In the genomic region with DNA sequence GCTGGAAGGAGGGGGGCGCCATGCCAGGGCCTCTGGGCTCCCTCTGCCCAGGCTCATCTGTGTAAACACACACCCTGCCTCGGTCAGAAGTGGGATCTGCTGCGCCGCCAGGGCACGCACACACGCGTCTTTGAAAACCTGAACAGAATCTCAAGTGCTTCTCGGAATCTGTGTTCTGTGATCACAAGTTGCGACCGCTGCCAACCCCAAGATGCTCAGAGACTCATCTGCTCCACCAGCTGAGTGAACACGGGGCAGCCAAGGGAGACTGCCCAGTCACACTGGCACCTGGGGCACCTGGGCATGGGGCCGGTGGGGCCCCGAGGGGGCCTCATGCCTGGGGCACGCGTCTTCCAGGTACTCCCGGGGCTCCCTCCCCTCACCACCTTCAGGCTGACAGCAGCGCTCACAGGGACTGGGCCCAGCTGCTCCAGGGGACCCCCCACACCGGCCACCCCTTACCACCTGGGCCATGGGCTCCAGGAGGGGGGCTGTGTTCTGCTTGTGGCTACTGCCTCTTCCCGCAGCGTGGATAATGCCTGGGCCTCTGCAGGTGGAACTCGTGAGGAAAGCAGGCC, we compare ENCODE assay signal across 1 cellular context.
TF ChIP-seq lines count a peak whose summit lies in the region.

No MANE protein-coding gene starts in this region.

TF ChIP-seq in WTC11, 78 proteins besides CTCF, POLR2A, EP300 and RAD21 (continued from another document):
- TF ChIP-seq, protein P1, sequence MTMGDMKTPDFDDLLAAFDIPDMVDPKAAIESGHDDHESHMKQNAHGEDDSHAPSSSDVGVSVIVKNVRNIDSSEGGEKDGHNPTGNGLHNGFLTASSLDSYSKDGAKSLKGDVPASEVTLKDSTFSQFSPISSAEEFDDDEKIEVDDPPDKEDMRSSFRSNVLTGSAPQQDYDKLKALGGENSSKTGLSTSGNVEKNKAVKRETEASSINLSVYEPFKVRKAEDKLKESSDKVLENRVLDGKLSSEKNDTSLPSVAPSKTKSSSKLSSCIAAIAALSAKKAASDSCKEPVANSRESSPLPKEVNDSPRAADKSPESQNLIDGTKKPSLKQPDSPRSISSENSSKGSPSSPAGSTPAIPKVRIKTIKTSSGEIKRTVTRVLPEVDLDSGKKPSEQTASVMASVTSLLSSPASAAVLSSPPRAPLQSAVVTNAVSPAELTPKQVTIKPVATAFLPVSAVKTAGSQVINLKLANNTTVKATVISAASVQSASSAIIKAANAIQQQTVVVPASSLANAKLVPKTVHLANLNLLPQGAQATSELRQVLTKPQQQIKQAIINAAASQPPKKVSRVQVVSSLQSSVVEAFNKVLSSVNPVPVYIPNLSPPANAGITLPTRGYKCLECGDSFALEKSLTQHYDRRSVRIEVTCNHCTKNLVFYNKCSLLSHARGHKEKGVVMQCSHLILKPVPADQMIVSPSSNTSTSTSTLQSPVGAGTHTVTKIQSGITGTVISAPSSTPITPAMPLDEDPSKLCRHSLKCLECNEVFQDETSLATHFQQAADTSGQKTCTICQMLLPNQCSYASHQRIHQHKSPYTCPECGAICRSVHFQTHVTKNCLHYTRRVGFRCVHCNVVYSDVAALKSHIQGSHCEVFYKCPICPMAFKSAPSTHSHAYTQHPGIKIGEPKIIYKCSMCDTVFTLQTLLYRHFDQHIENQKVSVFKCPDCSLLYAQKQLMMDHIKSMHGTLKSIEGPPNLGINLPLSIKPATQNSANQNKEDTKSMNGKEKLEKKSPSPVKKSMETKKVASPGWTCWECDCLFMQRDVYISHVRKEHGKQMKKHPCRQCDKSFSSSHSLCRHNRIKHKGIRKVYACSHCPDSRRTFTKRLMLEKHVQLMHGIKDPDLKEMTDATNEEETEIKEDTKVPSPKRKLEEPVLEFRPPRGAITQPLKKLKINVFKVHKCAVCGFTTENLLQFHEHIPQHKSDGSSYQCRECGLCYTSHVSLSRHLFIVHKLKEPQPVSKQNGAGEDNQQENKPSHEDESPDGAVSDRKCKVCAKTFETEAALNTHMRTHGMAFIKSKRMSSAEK (CRISPR knock-in tag; IDR thresholded peaks at IDR 0.05; ENCODE audit: borderline replicate concordance) = no peak
- no peak for TF ChIP-seq ZNF138 (CRISPR knock-in tag; conservative IDR thresholded peaks at IDR 0.05)
- no peak for TF ChIP-seq TCF7 (CRISPR knock-in tag; IDR thresholded peaks at IDR 0.05; ENCODE audit: low read depth)
- no peak for TF ChIP-seq ZNF317 (CRISPR knock-in tag; IDR thresholded peaks at IDR 0.05; ENCODE audit: borderline replicate concordance, low read depth)
- no peak for TF ChIP-seq NR3C1 (CRISPR knock-in tag; conservative IDR thresholded peaks at IDR 0.05; ENCODE audit: low read depth)
- TF ChIP-seq NFATC4 (CRISPR knock-in tag; IDR thresholded peaks at IDR 0.05) = no peak
- no peak for TF ChIP-seq ATF6 (CRISPR knock-in tag; IDR thresholded peaks at IDR 0.05)
- TF ChIP-seq, protein P2, sequence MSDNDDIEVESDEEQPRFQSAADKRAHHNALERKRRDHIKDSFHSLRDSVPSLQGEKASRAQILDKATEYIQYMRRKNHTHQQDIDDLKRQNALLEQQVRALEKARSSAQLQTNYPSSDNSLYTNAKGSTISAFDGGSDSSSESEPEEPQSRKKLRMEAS (CRISPR knock-in tag; IDR thresholded peaks at IDR 0.05) = no peak
- TF ChIP-seq SOX15 (CRISPR knock-in tag; IDR thresholded peaks at IDR 0.05) = no peak
- TF ChIP-seq, protein P3, sequence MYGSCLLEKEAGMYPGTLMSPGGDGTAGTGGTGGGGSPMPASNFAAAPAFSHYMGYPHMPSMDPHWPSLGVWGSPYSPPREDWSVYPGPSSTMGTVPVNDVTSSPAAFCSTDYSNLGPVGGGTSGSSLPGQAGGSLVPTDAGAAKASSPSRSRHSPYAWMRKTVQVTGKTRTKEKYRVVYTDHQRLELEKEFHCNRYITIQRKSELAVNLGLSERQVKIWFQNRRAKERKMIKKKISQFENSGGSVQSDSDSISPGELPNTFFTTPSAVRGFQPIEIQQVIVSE (CRISPR knock-in tag; IDR thresholded peaks at IDR 0.05; ENCODE audit: borderline replicate concordance) = no peak
